In the genomic region with DNA sequence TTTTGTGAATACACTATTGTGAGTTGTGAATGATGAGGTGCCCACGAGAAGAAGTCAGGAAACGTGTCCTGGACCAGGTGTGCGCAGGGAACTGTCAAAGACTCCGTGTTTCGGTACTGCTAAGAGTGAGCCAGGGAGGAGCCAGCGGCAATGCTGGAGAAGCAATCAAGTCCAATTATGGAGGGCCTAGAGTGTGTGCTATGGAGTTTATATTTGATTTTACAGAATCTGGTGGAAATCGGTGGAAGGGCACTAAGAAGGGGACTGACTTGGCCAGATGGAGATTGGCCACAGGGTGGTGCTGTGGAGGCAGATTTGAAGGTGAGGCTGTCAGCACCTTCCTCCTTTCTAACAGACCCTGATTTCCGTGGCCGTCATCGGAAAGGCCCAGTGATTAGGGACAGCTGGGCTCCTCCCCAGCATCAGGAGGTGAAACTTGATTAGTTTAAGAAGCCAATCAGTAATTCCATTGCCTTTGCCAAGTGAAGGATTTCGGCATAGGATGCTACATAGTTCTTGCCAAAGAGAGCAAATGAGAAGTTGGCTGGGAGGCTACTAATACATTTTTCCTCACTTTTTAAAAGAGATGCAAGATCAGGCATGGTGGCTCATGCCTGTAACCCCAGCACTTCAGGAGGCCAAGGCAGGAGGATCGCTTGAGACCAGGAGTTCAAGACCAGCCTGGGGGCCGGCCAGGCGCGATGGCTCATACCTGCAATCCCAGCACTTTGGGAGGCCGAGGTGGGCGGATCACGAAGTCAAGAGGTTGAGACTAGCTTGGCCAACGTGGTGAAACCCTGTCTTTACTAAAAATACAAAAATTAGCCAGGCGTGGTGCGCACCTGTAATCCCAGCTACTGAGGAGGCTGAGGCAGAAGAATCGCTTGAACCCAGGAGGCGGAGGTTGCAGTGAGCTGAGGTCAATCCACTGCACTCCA, we compare ENCODE assay signal across 1 cellular context.
TF ChIP-seq lines count a peak whose summit lies in the region.

No MANE protein-coding gene starts in this region.

TF ChIP-seq in K562, 482 proteins besides CTCF, POLR2A, EP300 and RAD21 (continued from another document and continues in another):
- TF ChIP-seq ZNF518B (CRISPR knock-in tag; IDR thresholded peaks at IDR 0.05) (no peak), TSHZ1 (CRISPR knock-in tag; IDR thresholded peaks at IDR 0.05) (no peak), KAT2B (IDR thresholded peaks at IDR 0.05; ENCODE audit: low read depth, low read length) (no peak), CEBPB (tag; IDR thresholded peaks at IDR 0.05) (no peak), ZNF699 (CRISPR knock-in tag; IDR thresholded peaks at IDR 0.05; ENCODE audit: insufficient replicate concordance) (no peak), MYBL2 (IDR thresholded peaks at IDR 0.05; ENCODE audit: low read depth) (no peak), MYBL2 (CRISPR knock-in tag; IDR thresholded peaks at IDR 0.05; ENCODE audit: borderline replicate concordance) (no peak), SIX5 (IDR thresholded peaks at IDR 0.05; ENCODE audit: borderline replicate concordance in 1 of 2, insufficient read depth in 1 of 2, low read depth in 1 of 2, low read length in 2 of 2) (no peak), GTF2F1 (IDR thresholded peaks at IDR 0.05; ENCODE audit: low read depth, low read length) (no peak), ZNF384 (IDR thresholded peaks at IDR 0.05; ENCODE audit: low read depth, low read length) (peak; percentile 64), SUPT5H (IDR thresholded peaks at IDR 0.05) (no peak), TRIM28 (IDR thresholded peaks at IDR 0.05) (no peak), YY1 (IDR thresholded peaks at IDR 0.05; ENCODE audit: borderline replicate concordance in 1 of 3, control insufficient read depth in 1 of 3, extremely low read depth in 1 of 3, insufficient read depth in 3 of 3, insufficient read length in 1 of 3, insufficient replicate concordance in 2 of 3, low read depth in 1 of 3, low read length in 2 of 3) (no peak), SIN3A (IDR thresholded peaks at IDR 0.05; ENCODE audit: borderline replicate concordance in 2 of 2, control insufficient read depth in 1 of 2, low read depth in 2 of 2, low read length in 2 of 2) (no peak), HMGN3 (IDR thresholded peaks at IDR 0.05; ENCODE audit: borderline replicate concordance, extremely low read depth, insufficient read length, low read depth, low read length) (no peak), E4F1 (CRISPR knock-in tag; IDR thresholded peaks at IDR 0.05; ENCODE audit: borderline replicate concordance) (no peak), IFI16 (CRISPR knock-in tag; IDR thresholded peaks at IDR 0.05) (no peak), ZBTB43 (CRISPR knock-in tag; IDR thresholded peaks at IDR 0.05) (no peak), FOXK2 (conservative IDR thresholded peaks at IDR 0.05 in 1 of 2, IDR thresholded peaks at IDR 0.05 in 1 of 2; ENCODE audit: low read depth in 2 of 2) (no peak), STAT5A (IDR thresholded peaks at IDR 0.05; ENCODE audit: borderline replicate concordance, low read length) (0 out of 2 replicates have a peak, but pooled peaks have one; percentile 27), SMARCE1 (IDR thresholded peaks at IDR 0.05) (no peak), E2F4 (CRISPR knock-in tag; IDR thresholded peaks at IDR 0.05; ENCODE audit: low read depth) (no peak), BACH1 (tag; IDR thresholded peaks at IDR 0.05) (no peak), CLOCK (CRISPR knock-in tag; IDR thresholded peaks at IDR 0.05; ENCODE audit: borderline replicate concordance) (no peak), ZFX (CRISPR knock-in tag; IDR thresholded peaks at IDR 0.05) (no peak), ZNF311 (CRISPR knock-in tag; IDR thresholded peaks at IDR 0.05) (no peak), HDAC1 (IDR thresholded peaks at IDR 0.05) (peak in 1 of 2 experiments; percentile 82; a peak in 2 of 4 replicates), EHMT2 (IDR thresholded peaks at IDR 0.05) (no peak), MECOM (CRISPR knock-in tag; IDR thresholded peaks at IDR 0.05) (0 out of 2 replicates have a peak, but pooled peaks have one; percentile 13), TSC22D4 (tag; IDR thresholded peaks at IDR 0.05) (no peak), RBM17 (IDR thresholded peaks at IDR 0.05; ENCODE audit: borderline replicate concordance, low read depth, low read length) (no peak)
- TF ChIP-seq, protein P1, sequence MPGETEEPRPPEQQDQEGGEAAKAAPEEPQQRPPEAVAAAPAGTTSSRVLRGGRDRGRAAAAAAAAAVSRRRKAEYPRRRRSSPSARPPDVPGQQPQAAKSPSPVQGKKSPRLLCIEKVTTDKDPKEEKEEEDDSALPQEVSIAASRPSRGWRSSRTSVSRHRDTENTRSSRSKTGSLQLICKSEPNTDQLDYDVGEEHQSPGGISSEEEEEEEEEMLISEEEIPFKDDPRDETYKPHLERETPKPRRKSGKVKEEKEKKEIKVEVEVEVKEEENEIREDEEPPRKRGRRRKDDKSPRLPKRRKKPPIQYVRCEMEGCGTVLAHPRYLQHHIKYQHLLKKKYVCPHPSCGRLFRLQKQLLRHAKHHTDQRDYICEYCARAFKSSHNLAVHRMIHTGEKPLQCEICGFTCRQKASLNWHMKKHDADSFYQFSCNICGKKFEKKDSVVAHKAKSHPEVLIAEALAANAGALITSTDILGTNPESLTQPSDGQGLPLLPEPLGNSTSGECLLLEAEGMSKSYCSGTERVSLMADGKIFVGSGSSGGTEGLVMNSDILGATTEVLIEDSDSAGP (CRISPR knock-in tag; IDR thresholded peaks at IDR 0.05), result no peak
- TF ChIP-seq, protein P2, sequence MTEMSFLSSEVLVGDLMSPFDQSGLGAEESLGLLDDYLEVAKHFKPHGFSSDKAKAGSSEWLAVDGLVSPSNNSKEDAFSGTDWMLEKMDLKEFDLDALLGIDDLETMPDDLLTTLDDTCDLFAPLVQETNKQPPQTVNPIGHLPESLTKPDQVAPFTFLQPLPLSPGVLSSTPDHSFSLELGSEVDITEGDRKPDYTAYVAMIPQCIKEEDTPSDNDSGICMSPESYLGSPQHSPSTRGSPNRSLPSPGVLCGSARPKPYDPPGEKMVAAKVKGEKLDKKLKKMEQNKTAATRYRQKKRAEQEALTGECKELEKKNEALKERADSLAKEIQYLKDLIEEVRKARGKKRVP (CRISPR knock-in tag; IDR thresholded peaks at IDR 0.05), result 0 out of 2 replicates have a peak, but pooled peaks have one; percentile 26
- TF ChIP-seq, protein P3, sequence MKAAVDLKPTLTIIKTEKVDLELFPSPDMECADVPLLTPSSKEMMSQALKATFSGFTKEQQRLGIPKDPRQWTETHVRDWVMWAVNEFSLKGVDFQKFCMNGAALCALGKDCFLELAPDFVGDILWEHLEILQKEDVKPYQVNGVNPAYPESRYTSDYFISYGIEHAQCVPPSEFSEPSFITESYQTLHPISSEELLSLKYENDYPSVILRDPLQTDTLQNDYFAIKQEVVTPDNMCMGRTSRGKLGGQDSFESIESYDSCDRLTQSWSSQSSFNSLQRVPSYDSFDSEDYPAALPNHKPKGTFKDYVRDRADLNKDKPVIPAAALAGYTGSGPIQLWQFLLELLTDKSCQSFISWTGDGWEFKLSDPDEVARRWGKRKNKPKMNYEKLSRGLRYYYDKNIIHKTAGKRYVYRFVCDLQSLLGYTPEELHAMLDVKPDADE (conservative IDR thresholded peaks at IDR 0.05; ENCODE audit: control insufficient read depth, low read depth, low read length), result no peak
